In the genomic region with DNA sequence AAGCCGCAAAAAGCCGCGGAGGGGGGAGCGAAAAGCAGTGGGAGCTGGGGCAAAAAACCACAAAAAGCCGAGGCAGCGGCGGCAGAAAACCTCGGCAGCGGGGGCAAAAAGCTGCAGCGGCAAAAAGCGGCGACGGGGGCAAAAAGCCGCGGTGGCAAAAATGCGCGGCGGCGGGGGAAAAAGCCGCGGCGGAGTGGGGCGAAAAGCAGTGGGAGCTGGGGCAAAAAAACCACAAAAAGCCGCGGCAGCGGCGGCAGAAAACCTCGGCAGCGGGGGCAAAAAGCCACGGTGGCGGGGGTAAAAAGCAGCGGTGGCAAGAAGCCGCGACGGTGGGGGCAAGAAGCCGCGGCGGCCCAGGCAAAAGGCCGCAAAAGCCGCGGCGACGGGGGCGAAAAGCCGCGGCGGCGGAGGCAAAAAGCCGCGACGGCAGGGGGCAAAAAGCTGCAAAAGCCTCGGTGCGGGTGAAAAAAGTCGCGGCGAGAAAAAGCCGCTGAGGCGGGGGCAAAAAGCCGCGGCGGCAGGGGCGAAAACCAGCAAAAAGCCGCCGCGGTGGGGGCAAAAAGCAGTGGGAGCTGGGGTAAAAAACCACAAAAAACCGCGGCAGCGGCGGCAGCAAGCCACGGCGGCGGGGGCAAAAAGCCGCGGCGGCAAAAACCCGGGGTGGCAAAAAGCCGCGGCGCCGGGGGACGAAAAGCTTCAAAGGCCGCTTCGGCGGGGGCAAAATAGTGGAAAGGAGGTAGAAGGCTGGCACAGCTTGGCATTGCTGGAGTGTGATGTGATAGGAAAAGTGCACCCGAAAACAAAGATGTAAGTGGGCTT, we compare ENCODE assay signal across 8 cellular contexts.
DNase-seq lines count a peak whose midpoint lies in the region; TF ChIP-seq lines count a peak whose summit lies in the region.

No MANE protein-coding gene starts in this region.

- peak; percentile 28 for DNase-seq in Daoy (ENCODE audit: low read depth)
- peak; percentile 28 for DNase-seq in NCI-H748 treated with DMSO at 0.1 percent for 48 hours (lab: John Stamatoyannopoulos, UW)
- peak; percentile 65 for DNase-seq in neural progenitor cell (ENCODE audit: low spot score)
- no peak for DNase-seq in HCEC 1CT
- DNase-seq in NOMO-1 treated with dmso at 0.1 percent for 144 hours (lab: John Stamatoyannopoulos, UW; ENCODE audit: unreplicated experiment): no peak
- no peak for DNase-seq in dermis blood vessel endothelial cell
- no peak for DNase-seq in inferior parietal cortex (ENCODE audit: extremely low spot score)

- H3K27ac Mint-ChIP-seq in neural progenitor cell: no peak overlapping the region

- H3K4me1 ChIP-seq in ectodermal cell (ENCODE audit: control insufficient read depth, insufficient read depth, low read length): no peaks in the 10 kb centered on the region
- no peaks in the 10 kb centered on the region for H3K4me1 ChIP-seq in neural progenitor cell

- peaks cover 10% of the 10 kb centered on the region for H4K20me1 ChIP-seq in neural progenitor cell (ENCODE audit: low read depth)

- WGBS in ectodermal cell, 2 experiments: 2% methylated on average over 85 of the region's 85 CpGs

- no peaks in the 10 kb centered on the region for H3K36me3 Mint-ChIP-seq in neural progenitor cell

- H3K27ac ChIP-seq in ectodermal cell (ENCODE audit: insufficient read depth, low read depth, low read length, poor library complexity, severe bottlenecking) (no peak overlapping the region), neural progenitor cell (no peak overlapping the region)

- no peak overlapping the region for H3K9ac ChIP-seq in neural progenitor cell

- no peak for TF ChIP-seq CTCF in neural progenitor cell (IDR thresholded peaks at IDR 0.05)

- peak overlapping the region; percentile 49 for H3K4me3 ChIP-seq in ectodermal cell (ENCODE audit: insufficient read depth, low read depth, low read length)
- peak overlapping the region; percentile 49 for H3K4me3 ChIP-seq in neural progenitor cell

- H3K9me3 ChIP-seq in ectodermal cell (ENCODE audit: control insufficient read depth, low read length) (no peaks in the 10 kb centered on the region), neural progenitor cell (ENCODE audit: low read depth) (peaks cover 5% of the 10 kb centered on the region)

- H3K36me3 ChIP-seq in ectodermal cell (ENCODE audit: control insufficient read depth, insufficient read depth, low read length) (no peaks in the 10 kb centered on the region), neural progenitor cell (no peaks in the 10 kb centered on the region)

- peak overlapping the region; percentile 96 for H2AFZ ChIP-seq in neural progenitor cell (replicated peaks)

- H3K27me3 Mint-ChIP-seq in neural progenitor cell (ENCODE audit: insufficient read depth, low read depth): peaks cover 17% of the 10 kb centered on the region

- no peaks in the 10 kb centered on the region for H3K79me2 ChIP-seq in neural progenitor cell (ENCODE audit: low read depth)

- H3K9me3 Mint-ChIP-seq in neural progenitor cell: peaks cover 6% of the 10 kb centered on the region

- H3F3A ChIP-seq in neural progenitor cell (ENCODE audit: low read depth): no peaks in the 10 kb centered on the region

- peak overlapping the region; percentile 86 for H3K4me3 Mint-ChIP-seq in neural progenitor cell

- H3K27me3 ChIP-seq in ectodermal cell (ENCODE audit: control insufficient read depth, insufficient read depth, low read length, poor library complexity, severe bottlenecking) (peaks cover 42% of the 10 kb centered on the region), neural progenitor cell (peaks cover 63% of the 10 kb centered on the region)

- H3K4me2 ChIP-seq in neural progenitor cell: peak overlapping the region; percentile 78

- H3K4me1 Mint-ChIP-seq in neural progenitor cell: peaks cover 4% of the 10 kb centered on the region

Comparison
In these comparisons a context has a peak if more than half of its experiments do, and no peak if none do; other contexts are left out.
1. DNase-seq: peak in Daoy (single experiment), NCI-H748 treated with DMSO at 0.1 percent for 48 hours (single experiment) and neural progenitor cell (single experiment); none in HCEC 1CT (single experiment), NOMO-1 treated with dmso at 0.1 percent for 144 hours (single experiment), dermis blood vessel endothelial cell (single experiment) and inferior parietal cortex (single experiment).